In the genomic region with DNA sequence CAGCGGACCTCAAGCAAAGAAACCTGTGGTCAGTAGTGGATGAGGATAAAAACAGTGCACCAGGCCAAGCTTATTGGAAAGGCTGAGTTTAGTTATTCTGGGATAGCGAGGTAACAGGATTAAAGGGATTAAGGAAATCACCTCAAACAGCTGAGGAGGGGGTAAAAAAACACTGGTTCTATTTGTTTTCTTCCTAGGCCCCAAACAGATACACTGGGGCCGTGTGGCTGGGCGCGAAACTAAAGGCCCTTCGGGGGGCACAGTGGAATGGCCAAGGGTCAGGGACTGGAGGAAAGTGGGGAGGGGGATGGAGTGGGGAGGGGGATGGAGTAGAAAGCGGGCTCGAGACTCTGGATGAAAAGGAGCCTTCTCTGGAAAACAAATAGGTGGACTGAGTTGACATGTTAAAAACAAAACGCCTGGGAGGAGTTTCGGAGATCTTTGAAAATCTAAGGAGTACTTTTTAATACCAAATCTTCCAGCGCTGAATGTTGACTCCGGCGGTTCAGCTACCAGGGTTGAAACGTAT, we compare ENCODE assay signal across 1 cellular context.
TF ChIP-seq lines count a peak whose summit lies in the region.

No MANE protein-coding gene starts in this region.

TF ChIP-seq in WTC11, 78 proteins besides CTCF, POLR2A, EP300 and RAD21:
- TF ChIP-seq SOX15 (CRISPR knock-in tag; IDR thresholded peaks at IDR 0.05) (no peak), PRRX2 (CRISPR knock-in tag; IDR thresholded peaks at IDR 0.05) (no peak), RELA (CRISPR knock-in tag; IDR thresholded peaks at IDR 0.05; ENCODE audit: borderline replicate concordance) (no peak), TCF7 (CRISPR knock-in tag; IDR thresholded peaks at IDR 0.05; ENCODE audit: low read depth) (no peak), EMX1 (CRISPR knock-in tag; IDR thresholded peaks at IDR 0.05) (no peak), HMGA2 (CRISPR knock-in tag; IDR thresholded peaks at IDR 0.05) (no peak), NR1H2 (CRISPR knock-in tag; IDR thresholded peaks at IDR 0.05) (no peak), FOXK1 (CRISPR knock-in tag; IDR thresholded peaks at IDR 0.05) (no peak)
- TF ChIP-seq, protein P1, sequence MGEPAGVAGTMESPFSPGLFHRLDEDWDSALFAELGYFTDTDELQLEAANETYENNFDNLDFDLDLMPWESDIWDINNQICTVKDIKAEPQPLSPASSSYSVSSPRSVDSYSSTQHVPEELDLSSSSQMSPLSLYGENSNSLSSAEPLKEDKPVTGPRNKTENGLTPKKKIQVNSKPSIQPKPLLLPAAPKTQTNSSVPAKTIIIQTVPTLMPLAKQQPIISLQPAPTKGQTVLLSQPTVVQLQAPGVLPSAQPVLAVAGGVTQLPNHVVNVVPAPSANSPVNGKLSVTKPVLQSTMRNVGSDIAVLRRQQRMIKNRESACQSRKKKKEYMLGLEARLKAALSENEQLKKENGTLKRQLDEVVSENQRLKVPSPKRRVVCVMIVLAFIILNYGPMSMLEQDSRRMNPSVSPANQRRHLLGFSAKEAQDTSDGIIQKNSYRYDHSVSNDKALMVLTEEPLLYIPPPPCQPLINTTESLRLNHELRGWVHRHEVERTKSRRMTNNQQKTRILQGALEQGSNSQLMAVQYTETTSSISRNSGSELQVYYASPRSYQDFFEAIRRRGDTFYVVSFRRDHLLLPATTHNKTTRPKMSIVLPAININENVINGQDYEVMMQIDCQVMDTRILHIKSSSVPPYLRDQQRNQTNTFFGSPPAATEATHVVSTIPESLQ (CRISPR knock-in tag; IDR thresholded peaks at IDR 0.05) = no peak
- TF ChIP-seq, protein P2, sequence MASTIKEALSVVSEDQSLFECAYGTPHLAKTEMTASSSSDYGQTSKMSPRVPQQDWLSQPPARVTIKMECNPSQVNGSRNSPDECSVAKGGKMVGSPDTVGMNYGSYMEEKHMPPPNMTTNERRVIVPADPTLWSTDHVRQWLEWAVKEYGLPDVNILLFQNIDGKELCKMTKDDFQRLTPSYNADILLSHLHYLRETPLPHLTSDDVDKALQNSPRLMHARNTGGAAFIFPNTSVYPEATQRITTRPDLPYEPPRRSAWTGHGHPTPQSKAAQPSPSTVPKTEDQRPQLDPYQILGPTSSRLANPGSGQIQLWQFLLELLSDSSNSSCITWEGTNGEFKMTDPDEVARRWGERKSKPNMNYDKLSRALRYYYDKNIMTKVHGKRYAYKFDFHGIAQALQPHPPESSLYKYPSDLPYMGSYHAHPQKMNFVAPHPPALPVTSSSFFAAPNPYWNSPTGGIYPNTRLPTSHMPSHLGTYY (CRISPR knock-in tag; IDR thresholded peaks at IDR 0.05) = no peak
- TF ChIP-seq, protein P3, sequence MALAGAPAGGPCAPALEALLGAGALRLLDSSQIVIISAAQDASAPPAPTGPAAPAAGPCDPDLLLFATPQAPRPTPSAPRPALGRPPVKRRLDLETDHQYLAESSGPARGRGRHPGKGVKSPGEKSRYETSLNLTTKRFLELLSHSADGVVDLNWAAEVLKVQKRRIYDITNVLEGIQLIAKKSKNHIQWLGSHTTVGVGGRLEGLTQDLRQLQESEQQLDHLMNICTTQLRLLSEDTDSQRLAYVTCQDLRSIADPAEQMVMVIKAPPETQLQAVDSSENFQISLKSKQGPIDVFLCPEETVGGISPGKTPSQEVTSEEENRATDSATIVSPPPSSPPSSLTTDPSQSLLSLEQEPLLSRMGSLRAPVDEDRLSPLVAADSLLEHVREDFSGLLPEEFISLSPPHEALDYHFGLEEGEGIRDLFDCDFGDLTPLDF (CRISPR knock-in tag; IDR thresholded peaks at IDR 0.05) = no peak
- TF ChIP-seq, protein P4, sequence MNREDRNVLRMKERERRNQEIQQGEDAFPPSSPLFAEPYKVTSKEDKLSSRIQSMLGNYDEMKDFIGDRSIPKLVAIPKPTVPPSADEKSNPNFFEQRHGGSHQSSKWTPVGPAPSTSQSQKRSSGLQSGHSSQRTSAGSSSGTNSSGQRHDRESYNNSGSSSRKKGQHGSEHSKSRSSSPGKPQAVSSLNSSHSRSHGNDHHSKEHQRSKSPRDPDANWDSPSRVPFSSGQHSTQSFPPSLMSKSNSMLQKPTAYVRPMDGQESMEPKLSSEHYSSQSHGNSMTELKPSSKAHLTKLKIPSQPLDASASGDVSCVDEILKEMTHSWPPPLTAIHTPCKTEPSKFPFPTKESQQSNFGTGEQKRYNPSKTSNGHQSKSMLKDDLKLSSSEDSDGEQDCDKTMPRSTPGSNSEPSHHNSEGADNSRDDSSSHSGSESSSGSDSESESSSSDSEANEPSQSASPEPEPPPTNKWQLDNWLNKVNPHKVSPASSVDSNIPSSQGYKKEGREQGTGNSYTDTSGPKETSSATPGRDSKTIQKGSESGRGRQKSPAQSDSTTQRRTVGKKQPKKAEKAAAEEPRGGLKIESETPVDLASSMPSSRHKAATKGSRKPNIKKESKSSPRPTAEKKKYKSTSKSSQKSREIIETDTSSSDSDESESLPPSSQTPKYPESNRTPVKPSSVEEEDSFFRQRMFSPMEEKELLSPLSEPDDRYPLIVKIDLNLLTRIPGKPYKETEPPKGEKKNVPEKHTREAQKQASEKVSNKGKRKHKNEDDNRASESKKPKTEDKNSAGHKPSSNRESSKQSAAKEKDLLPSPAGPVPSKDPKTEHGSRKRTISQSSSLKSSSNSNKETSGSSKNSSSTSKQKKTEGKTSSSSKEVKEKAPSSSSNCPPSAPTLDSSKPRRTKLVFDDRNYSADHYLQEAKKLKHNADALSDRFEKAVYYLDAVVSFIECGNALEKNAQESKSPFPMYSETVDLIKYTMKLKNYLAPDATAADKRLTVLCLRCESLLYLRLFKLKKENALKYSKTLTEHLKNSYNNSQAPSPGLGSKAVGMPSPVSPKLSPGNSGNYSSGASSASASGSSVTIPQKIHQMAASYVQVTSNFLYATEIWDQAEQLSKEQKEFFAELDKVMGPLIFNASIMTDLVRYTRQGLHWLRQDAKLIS (CRISPR knock-in tag; IDR thresholded peaks at IDR 0.05; ENCODE audit: borderline replicate concordance) = no peak
